In the genomic region with DNA sequence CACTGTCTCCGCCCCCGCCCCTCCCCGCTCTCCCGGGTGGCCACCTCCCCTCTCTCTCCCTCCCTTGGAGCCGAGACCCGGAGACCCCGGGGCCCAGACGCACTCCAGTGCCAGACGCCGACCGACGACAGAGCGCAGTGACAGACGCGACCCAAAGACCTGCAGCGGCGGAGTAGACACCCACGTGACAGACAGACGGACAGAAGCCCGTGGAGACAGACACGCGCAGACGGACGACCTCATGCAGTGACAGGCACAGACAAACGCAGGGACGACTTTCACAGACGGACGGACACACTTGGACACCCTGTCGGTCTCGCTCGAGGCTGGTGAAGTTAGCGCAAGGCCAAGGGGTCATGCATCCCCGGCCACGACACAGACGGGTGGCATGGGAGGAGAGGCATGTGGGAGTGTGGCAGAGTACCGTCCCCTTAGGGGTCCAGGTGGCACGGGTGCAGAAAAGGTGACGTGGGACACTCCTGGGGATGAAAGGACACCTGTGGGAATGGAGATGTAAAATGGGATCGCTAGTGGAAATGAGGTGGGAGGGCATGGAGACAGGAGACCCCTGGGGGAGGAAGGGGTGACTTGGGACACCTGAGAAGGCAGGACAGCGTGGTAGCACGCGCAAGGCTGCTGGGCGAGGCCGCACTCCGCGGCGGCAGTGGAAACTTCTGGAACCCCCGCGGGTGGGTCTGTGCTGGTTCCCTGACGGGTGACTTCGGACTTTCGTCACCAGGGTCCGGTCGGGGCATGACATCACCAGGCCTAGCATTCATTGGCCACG, we compare ENCODE assay signal across 6 cellular contexts.
DNase-seq lines count a peak whose midpoint lies in the region; ATAC-seq lines count a peak whose summit lies in the region.

No MANE protein-coding gene starts in this region.

- H3K9me3 ChIP-seq in HAP-1 = no peaks in the 10 kb centered on the region

- in situ Hi-C loops in HAP-1 (cut with MboI; ENCODE audit: low sequenced_read_pairs) = loop anchor here (10.0 kb wide), 1 partner anchor 399 kb away; no protein-coding TSS in a partner anchor

- no peaks in the 10 kb centered on the region for H3K36me3 ChIP-seq in HAP-1 (replicated peaks)

- peaks cover 4% of the 10 kb centered on the region for H3K4me1 ChIP-seq in HAP-1

- no peak for ATAC-seq in GM19035 (IDR thresholded peaks at IDR 0.05; ENCODE audit: unreplicated experiment)

- DNase-seq in HAP-1 (ENCODE audit: low spot score in 2 of 2) (peak in 1 of 2 experiments; percentile 83), left kidney (ENCODE audit: low read depth, low spot score) (peak; percentile 81), dedifferentiated amniotic fluid mesenchymal stem cell (ENCODE audit: extremely low spot score) (no peak), putamen (ENCODE audit: low spot score) (no peak)
- peak; percentile 75 for DNase-seq in activated CD8-positive, alpha-beta memory T cell treated with anti-CD3 and anti-CD28 coated beads for 24 hours

- peaks cover 4% of the 10 kb centered on the region; the same call in 1 of the 2 replicates for H3K27me3 ChIP-seq in HAP-1 (ENCODE audit: low read depth)

- H3K4me3 ChIP-seq in HAP-1 = peak overlapping the region; percentile 50

Comparison
In these comparisons a context has a peak if more than half of its experiments do, and no peak if none do; other contexts are left out.
1. DNase-seq: peak in activated CD8-positive, alpha-beta memory T cell treated with anti-CD3 and anti-CD28 coated beads for 24 hours (single experiment) and left kidney (single experiment); none in dedifferentiated amniotic fluid mesenchymal stem cell (single experiment) and putamen (single experiment).